ENCODE assay signal across 29 cellular contexts in genomic region chr10:59242057-59242456, GRCh38.
"Had no signal": no experiment of that assay in that cellular context is flagged by ENCODE, and none has a peak within 500 bp of the region (broad histone marks: within the 10 kb centered on the region; RNA-seq: fewer than 3 reads in every experiment).

No MANE protein-coding gene starts in this region.

- H3K9me3 Mint-ChIP-seq: activated CD4-positive, alpha-beta memory T cell treated with anti-CD3 and anti-CD28 coated beads for 36 hours; activated CD4-positive, alpha-beta T cell treated with anti-CD3 and anti-CD28 coated beads, Interleukin-2, amount 10 ng/mL, durations not matched to agents 24 days and 14 days; activated naive CD4-positive, alpha-beta T cell treated with anti-CD3 and anti-CD28 coated beads for 36 hours; activated naive CD4-positive, alpha-beta T cell treated with anti-CD3 and anti-CD28 coated beads, Interleukin-2, amount 50 U/mL, for 24 hours; activated naive CD8-positive, alpha-beta T cell treated with anti-CD3 and anti-CD28 coated beads for 36 hours; activated naive CD8-positive, alpha-beta T cell treated with anti-CD3 and anti-CD28 coated beads, Interleukin-2, amount 50 U/mL, for 24 hours; activated T-helper 1 cell treated with anti-CD3 and anti-CD28 coated beads, Interleukin-12 subunit alpha, Interleukin-12 subunit beta, Interleukin-2, Interleukin-4 antibody, amounts not matched to agents 30 ng/mL and 10 ng/mL and 1 ng/mL, durations not matched to agents 14 hours and 24 hours and 36 hours; activated T-helper 2 cell treated with anti-CD3 and anti-CD28 coated beads, Interferon-gamma antibody, Interleukin-2, Interleukin-4, amounts not matched to agents 10 μg/mL and 5 μg/mL and 100 μg/mL, durations not matched to agents 14 hours and 24 hours and 36 hours had no signal

- H3K27ac Mint-ChIP-seq: activated CD4-positive, alpha-beta memory T cell treated with anti-CD3 and anti-CD28 coated beads for 36 hours; activated CD4-positive, alpha-beta T cell treated with anti-CD3 and anti-CD28 coated beads for 36 hours; activated CD4-positive, alpha-beta T cell treated with anti-CD3 and anti-CD28 coated beads, Interleukin-2, amount 10 ng/mL, durations not matched to agents 24 days and 14 days; activated CD8-positive, alpha-beta memory T cell treated with anti-CD3 and anti-CD28 coated beads, Interleukin-2, amount 10 ng/mL, durations not matched to agents 7 days and 5 days; activated CD8-positive, alpha-beta T cell treated with anti-CD3 and anti-CD28 coated beads, Interleukin-2, amount 10 ng/mL, durations not matched to agents 7 days and 5 days; activated naive CD4-positive, alpha-beta T cell treated with anti-CD3 and anti-CD28 coated beads for 36 hours; activated naive CD4-positive, alpha-beta T cell treated with anti-CD3 and anti-CD28 coated beads, Interleukin-2, amount 50 U/mL, for 24 hours; activated naive CD8-positive, alpha-beta T cell treated with anti-CD3 and anti-CD28 coated beads for 36 hours; activated naive CD8-positive, alpha-beta T cell treated with anti-CD3 and anti-CD28 coated beads, Interleukin-2, amount 50 U/mL, for 24 hours; activated T-helper 1 cell treated with anti-CD3 and anti-CD28 coated beads, Interleukin-12 subunit alpha, Interleukin-12 subunit beta, Interleukin-2, Interleukin-4 antibody, amounts not matched to agents 30 ng/mL and 10 ng/mL and 1 ng/mL, durations not matched to agents 14 hours and 24 hours and 36 hours; activated T-helper 2 cell treated with anti-CD3 and anti-CD28 coated beads, Interferon-gamma antibody, Interleukin-2, Interleukin-4, amounts not matched to agents 10 μg/mL and 5 μg/mL and 100 μg/mL, durations not matched to agents 14 hours and 24 hours and 36 hours; endodermal cell; T-helper 17 cell had no signal

- H3K27me3 ChIP-seq: adrenal gland, ascending aorta, brain microvascular endothelial cell, colonic mucosa had no signal

- H3K4me3 Mint-ChIP-seq: activated CD4-positive, alpha-beta memory T cell treated with anti-CD3 and anti-CD28 coated beads for 36 hours; activated CD4-positive, alpha-beta T cell treated with anti-CD3 and anti-CD28 coated beads for 36 hours; activated CD4-positive, alpha-beta T cell treated with anti-CD3 and anti-CD28 coated beads, Interleukin-2, amount 10 ng/mL, durations not matched to agents 24 days and 14 days; activated CD8-positive, alpha-beta memory T cell treated with anti-CD3 and anti-CD28 coated beads, Interleukin-2, amount 10 ng/mL, durations not matched to agents 7 days and 5 days; activated CD8-positive, alpha-beta T cell treated with anti-CD3 and anti-CD28 coated beads, Interleukin-2, amount 10 ng/mL, durations not matched to agents 7 days and 5 days; activated naive CD4-positive, alpha-beta T cell treated with anti-CD3 and anti-CD28 coated beads for 36 hours; activated naive CD4-positive, alpha-beta T cell treated with anti-CD3 and anti-CD28 coated beads, Interleukin-2, amount 50 U/mL, for 24 hours; activated naive CD8-positive, alpha-beta T cell treated with anti-CD3 and anti-CD28 coated beads for 36 hours; activated naive CD8-positive, alpha-beta T cell treated with anti-CD3 and anti-CD28 coated beads, Interleukin-2, amount 50 U/mL, for 24 hours; activated T-helper 1 cell treated with anti-CD3 and anti-CD28 coated beads, Interleukin-12 subunit alpha, Interleukin-12 subunit beta, Interleukin-2, Interleukin-4 antibody, amounts not matched to agents 30 ng/mL and 10 ng/mL and 1 ng/mL, durations not matched to agents 14 hours and 24 hours and 36 hours; endodermal cell; T-helper 17 cell had no signal

- H3K4me1 Mint-ChIP-seq: activated CD4-positive, alpha-beta T cell treated with anti-CD3 and anti-CD28 coated beads for 36 hours; activated CD4-positive, alpha-beta T cell treated with anti-CD3 and anti-CD28 coated beads, Interleukin-2, amount 10 ng/mL, durations not matched to agents 24 days and 14 days; activated CD8-positive, alpha-beta memory T cell treated with anti-CD3 and anti-CD28 coated beads, Interleukin-2, amount 10 ng/mL, durations not matched to agents 7 days and 5 days; activated naive CD4-positive, alpha-beta T cell treated with anti-CD3 and anti-CD28 coated beads, Interleukin-2, amount 50 U/mL, for 24 hours; activated naive CD8-positive, alpha-beta T cell treated with anti-CD3 and anti-CD28 coated beads for 36 hours; activated naive CD8-positive, alpha-beta T cell treated with anti-CD3 and anti-CD28 coated beads, Interleukin-2, amount 50 U/mL, for 24 hours; endodermal cell; T-helper 17 cell had no signal

- H3K27me3 Mint-ChIP-seq: activated CD4-positive, alpha-beta memory T cell treated with anti-CD3 and anti-CD28 coated beads for 36 hours; activated naive CD4-positive, alpha-beta T cell treated with anti-CD3 and anti-CD28 coated beads, Interleukin-2, amount 50 U/mL, for 24 hours; activated naive CD8-positive, alpha-beta T cell treated with anti-CD3 and anti-CD28 coated beads, Interleukin-2, amount 50 U/mL, for 24 hours had no signal

- ATAC-seq: activated CD4-positive, alpha-beta T cell treated with anti-CD3 and anti-CD28 coated beads for 36 hours; activated CD8-positive, alpha-beta memory T cell treated with anti-CD3 and anti-CD28 coated beads, Interleukin-2, amount 10 ng/mL, durations not matched to agents 7 days and 5 days; activated CD8-positive, alpha-beta T cell treated with anti-CD3 and anti-CD28 coated beads, Interleukin-2, amount 10 ng/mL, durations not matched to agents 7 days and 5 days; activated naive CD8-positive, alpha-beta T cell treated with anti-CD3 and anti-CD28 coated beads, Interleukin-2, amount 50 U/mL, for 24 hours; esophagus mucosa; T-helper 17 cell had no signal

- H3K36me3 Mint-ChIP-seq: activated CD4-positive, alpha-beta memory T cell treated with anti-CD3 and anti-CD28 coated beads for 36 hours; activated CD8-positive, alpha-beta memory T cell treated with anti-CD3 and anti-CD28 coated beads, Interleukin-2, amount 10 ng/mL, durations not matched to agents 7 days and 5 days; activated naive CD4-positive, alpha-beta T cell treated with anti-CD3 and anti-CD28 coated beads, Interleukin-2, amount 50 U/mL, for 24 hours; activated naive CD8-positive, alpha-beta T cell treated with anti-CD3 and anti-CD28 coated beads for 36 hours had no signal

- DNase-seq: activated CD4-positive, alpha-beta memory T cell treated with anti-CD3 and anti-CD28 coated beads for 36 hours; activated CD4-positive, alpha-beta T cell treated with anti-CD3 and anti-CD28 coated beads for 36 hours; activated CD4-positive, alpha-beta T cell treated with anti-CD3 and anti-CD28 coated beads, Interleukin-2, amount 10 ng/mL, durations not matched to agents 24 days and 14 days; activated CD4-positive, CD25-positive, alpha-beta regulatory T cell; activated CD4-positive, CD25-positive, alpha-beta regulatory T cell treated with anti-CD3 and anti-CD28 coated beads, Interleukin-2, amount 50 U/mL, for 72 hours; activated CD8-positive, alpha-beta memory T cell treated with anti-CD3 and anti-CD28 coated beads, Interleukin-2, amount 10 ng/mL, durations not matched to agents 7 days and 5 days; activated CD8-positive, alpha-beta memory T cell treated with anti-CD3 and anti-CD28 coated beads, Interleukin-2, amount 50 U/mL, for 4 hours; activated CD8-positive, alpha-beta T cell treated with anti-CD3 and anti-CD28 coated beads, Interleukin-2, amount 10 ng/mL, durations not matched to agents 7 days and 5 days; activated effector memory CD4-positive, alpha-beta T cell treated with anti-CD3 and anti-CD28 coated beads, Interleukin-2, amount 50 U/mL, for 16 hours; activated naive CD4-positive, alpha-beta T cell treated with anti-CD3 and anti-CD28 coated beads for 36 hours; activated naive CD8-positive, alpha-beta T cell treated with anti-CD3 and anti-CD28 coated beads for 36 hours; activated naive CD8-positive, alpha-beta T cell treated with anti-CD3 and anti-CD28 coated beads, Interleukin-2, amount 50 U/mL, for 24 hours; activated T-cell treated with anti-CD3 and anti-CD28 coated beads, Interleukin-2, amount 50 U/mL, for 1 hour; activated T-cell treated with anti-CD3 and anti-CD28 coated beads, Interleukin-2, amount 50 U/mL, for 48 hours; adrenal gland; amygdala; brain microvascular endothelial cell; colonic mucosa; effector memory CD4-positive, alpha-beta T cell; endodermal cell; foreskin fibroblast; head of caudate nucleus; T-helper 1 cell; T-helper 17 cell had no signal

- H3K27ac ChIP-seq: adrenal gland, ascending aorta, brain microvascular endothelial cell, colonic mucosa had no signal
